In genomic region chr19:10602330-10603083, GRCh38 we compare ENCODE assay signal across 8 cellular contexts. TPM values are rescaled to one million over a fixed set of nuclear protein-coding genes. Genes with fewer than 3 reads are reported as not detected.
A peak's percentile ranks its signal among the peaks of the same experiment; 100 is the strongest.
DNase-seq lines count a peak whose midpoint lies in the region; ATAC-seq and TF ChIP-seq lines count a peak whose summit lies in the region.

No MANE protein-coding gene starts in this region.

- H3K27me3 ChIP-seq in BLaER1 = no peaks in the 10 kb centered on the region

- DNase-seq in GM19240 (ENCODE audit: insufficient read length, low spot score) (peak; percentile 80), HUDEP-2 (lab: John Stamatoyannopoulos, UW; ENCODE audit: unreplicated experiment in 76 of 76) (peak in 74 of 76 experiments; percentile 46 to 96 (median 85)), RPMI7951 (ENCODE audit: low read depth) (peak; percentile 70), fibroblast of pulmonary artery (ENCODE audit: low read depth) (peak; percentile 68)
- DNase-seq in activated T-helper 2 cell treated with anti-CD3 and anti-CD28 coated beads, Interferon-gamma antibody, Interleukin-2, Interleukin-4, amounts not matched to agents 10 μg/mL and 5 μg/mL and 100 μg/mL, durations not matched to agents 14 hours and 24 hours and 36 hours (ENCODE audit: low spot score) = peak; percentile 78
- peak; percentile 88 for DNase-seq in natural killer cell treated with Interleukin-12 subunit alpha and Interleukin-12 subunit beta and Interleukin-15 and Interleukin-18, amount 100 ng/mL, for 72 hours (ENCODE audit: low spot score)
- peak; percentile 82 for DNase-seq in stimulated activated naive CD4-positive, alpha-beta T cell treated with Interleukin-2 at 50 U/mL for 16 hours (lab: John Stamatoyannopoulos, UW)

- peak overlapping the region; percentile 99 for H3K27ac ChIP-seq in BLaER1

- peak overlapping the region; percentile 99 for H3K9ac ChIP-seq in BLaER1

- H3K4me3 Mint-ChIP-seq in activated T-helper 2 cell treated with anti-CD3 and anti-CD28 coated beads, Interferon-gamma antibody, Interleukin-2, Interleukin-4, amounts not matched to agents 10 μg/mL and 5 μg/mL and 100 μg/mL, durations not matched to agents 14 hours and 24 hours and 36 hours (ENCODE audit: low read depth) = peak overlapping the region; percentile 97
- H3K4me3 Mint-ChIP-seq in natural killer cell treated with Interleukin-12 subunit alpha and Interleukin-12 subunit beta and Interleukin-15 and Interleukin-18, amount 100 ng/mL, for 72 hours = peak overlapping the region; percentile 97

- peak overlapping the region; percentile 100 for H3K27ac Mint-ChIP-seq in activated T-helper 2 cell treated with anti-CD3 and anti-CD28 coated beads, Interferon-gamma antibody, Interleukin-2, Interleukin-4, amounts not matched to agents 10 μg/mL and 5 μg/mL and 100 μg/mL, durations not matched to agents 14 hours and 24 hours and 36 hours
- peak overlapping the region; percentile 96 for H3K27ac Mint-ChIP-seq in natural killer cell treated with Interleukin-12 subunit alpha and Interleukin-12 subunit beta and Interleukin-15 and Interleukin-18, amount 100 ng/mL, for 72 hours

- intact Hi-C loops in activated T-helper 2 cell treated with anti-CD3 and anti-CD28 coated beads, Interferon-gamma antibody, Interleukin-2, Interleukin-4, amounts not matched to agents 10 μg/mL and 5 μg/mL and 100 μg/mL, durations not matched to agents 14 hours and 24 hours and 36 hours (cut with micrococcal nuclease) = loop anchor here (2.0 to 5.0 kb wide), 3 partner anchors 22 to 50 kb away; partner anchors contain the start of genes CDKN2D and ILF3

- ATAC-seq in natural killer cell treated with Interleukin-12 subunit alpha and Interleukin-12 subunit beta and Interleukin-15 and Interleukin-18, amount 100 ng/mL, for 72 hours = peak; percentile 96 to 97

- H3K36me3 Mint-ChIP-seq in activated T-helper 2 cell treated with anti-CD3 and anti-CD28 coated beads, Interferon-gamma antibody, Interleukin-2, Interleukin-4, amounts not matched to agents 10 μg/mL and 5 μg/mL and 100 μg/mL, durations not matched to agents 14 hours and 24 hours and 36 hours (ENCODE audit: low read depth) = peaks cover 11% of the 10 kb centered on the region
- H3K36me3 Mint-ChIP-seq in natural killer cell treated with Interleukin-12 subunit alpha and Interleukin-12 subunit beta and Interleukin-15 and Interleukin-18, amount 100 ng/mL, for 72 hours = no peaks in the 10 kb centered on the region

- H3K9me3 ChIP-seq in BLaER1 = no peaks in the 10 kb centered on the region

- H3K4me3 ChIP-seq in BLaER1 (peak overlapping the region; percentile 97), fibroblast of pulmonary artery (replicated peaks; ENCODE audit: low read depth, low read length) (peak overlapping the region; percentile 96)

- H3K9me3 Mint-ChIP-seq in activated T-helper 2 cell treated with anti-CD3 and anti-CD28 coated beads, Interferon-gamma antibody, Interleukin-2, Interleukin-4, amounts not matched to agents 10 μg/mL and 5 μg/mL and 100 μg/mL, durations not matched to agents 14 hours and 24 hours and 36 hours = no peaks in the 10 kb centered on the region
- H3K9me3 Mint-ChIP-seq in natural killer cell treated with Interleukin-12 subunit alpha and Interleukin-12 subunit beta and Interleukin-15 and Interleukin-18, amount 100 ng/mL, for 72 hours = no peaks in the 10 kb centered on the region

- H3K4me1 ChIP-seq in BLaER1 = peaks cover 64% of the 10 kb centered on the region

- H3K4me2 ChIP-seq in BLaER1 = peak overlapping the region; percentile 96

- no peak for TF ChIP-seq CTCF in fibroblast of pulmonary artery (IDR thresholded peaks at IDR 0.05; ENCODE audit: low read length, missing control alignments)

- H3K4me1 Mint-ChIP-seq in activated T-helper 2 cell treated with anti-CD3 and anti-CD28 coated beads, Interferon-gamma antibody, Interleukin-2, Interleukin-4, amounts not matched to agents 10 μg/mL and 5 μg/mL and 100 μg/mL, durations not matched to agents 14 hours and 24 hours and 36 hours (ENCODE audit: low read depth) = peaks cover 16% of the 10 kb centered on the region
- H3K4me1 Mint-ChIP-seq in natural killer cell treated with Interleukin-12 subunit alpha and Interleukin-12 subunit beta and Interleukin-15 and Interleukin-18, amount 100 ng/mL, for 72 hours (ENCODE audit: low read depth in 2 of 2) = peaks cover 18 to 26% of the 10 kb centered on the region in 2 donors

- H3K27me3 Mint-ChIP-seq in activated T-helper 2 cell treated with anti-CD3 and anti-CD28 coated beads, Interferon-gamma antibody, Interleukin-2, Interleukin-4, amounts not matched to agents 10 μg/mL and 5 μg/mL and 100 μg/mL, durations not matched to agents 14 hours and 24 hours and 36 hours (ENCODE audit: low read depth) = peaks cover 1% of the 10 kb centered on the region
- H3K27me3 Mint-ChIP-seq in natural killer cell treated with Interleukin-12 subunit alpha and Interleukin-12 subunit beta and Interleukin-15 and Interleukin-18, amount 100 ng/mL, for 72 hours = no peaks in the 10 kb centered on the region

- peaks cover 17% of the 10 kb centered on the region for H3K36me3 ChIP-seq in BLaER1

- H4K20me1 ChIP-seq in BLaER1 = peaks cover 42% of the 10 kb centered on the region

RNA-seq across cellular contexts. Expression of gene AP1M2, which starts 15.4 kb away (rescaled TPM):
- total RNA-seq in RPMI7951 (2014; rRNA removed; shearing (Covaris generic)) = 0.49 and 2.5 TPM in 2 replicates
- not detected in 2 replicates for total RNA-seq in activated T-helper 2 cell treated with anti-CD3 and anti-CD28 coated beads, Interferon-gamma antibody, Interleukin-2, Interleukin-4, amounts not matched to agents 10 μg/mL and 5 μg/mL and 100 μg/mL, durations not matched to agents 14 hours and 24 hours and 36 hours
- not detected for total RNA-seq in natural killer cell treated with Interleukin-12 subunit alpha and Interleukin-12 subunit beta and Interleukin-15 and Interleukin-18, amount 100 ng/mL, for 72 hours

RNA-seq across cellular contexts. Expression of gene SLC44A2, which starts 22.8 kb away (rescaled TPM):
- 16.5 and 21.1 TPM in 2 replicates for total RNA-seq in RPMI7951 (2014; rRNA removed; shearing (Covaris generic))
- 83.0 and 87.4 TPM in 2 replicates for total RNA-seq in activated T-helper 2 cell treated with anti-CD3 and anti-CD28 coated beads, Interferon-gamma antibody, Interleukin-2, Interleukin-4, amounts not matched to agents 10 μg/mL and 5 μg/mL and 100 μg/mL, durations not matched to agents 14 hours and 24 hours and 36 hours
- total RNA-seq in natural killer cell treated with Interleukin-12 subunit alpha and Interleukin-12 subunit beta and Interleukin-15 and Interleukin-18, amount 100 ng/mL, for 72 hours = 10 to 100 TPM; 63.9 to 67.9 TPM

RNA-seq across cellular contexts. Expression of gene CDKN2D, which starts 33.7 kb away (rescaled TPM):
- total RNA-seq in RPMI7951 (2014; rRNA removed; shearing (Covaris generic)) = 32.9 and 58.4 TPM in 2 replicates
- 45.9 and 46.9 TPM in 2 replicates for total RNA-seq in activated T-helper 2 cell treated with anti-CD3 and anti-CD28 coated beads, Interferon-gamma antibody, Interleukin-2, Interleukin-4, amounts not matched to agents 10 μg/mL and 5 μg/mL and 100 μg/mL, durations not matched to agents 14 hours and 24 hours and 36 hours
- total RNA-seq in natural killer cell treated with Interleukin-12 subunit alpha and Interleukin-12 subunit beta and Interleukin-15 and Interleukin-18, amount 100 ng/mL, for 72 hours = 10 to 100 TPM; 28.0 to 33.9 TPM

RNA-seq across cellular contexts. Expression of gene KRI1, which starts 36.7 kb away (rescaled TPM):
- 10.1 and 12.1 TPM in 2 replicates for total RNA-seq in RPMI7951 (2014; rRNA removed; shearing (Covaris generic))
- 66.7 and 69.5 TPM in 2 replicates for total RNA-seq in activated T-helper 2 cell treated with anti-CD3 and anti-CD28 coated beads, Interferon-gamma antibody, Interleukin-2, Interleukin-4, amounts not matched to agents 10 μg/mL and 5 μg/mL and 100 μg/mL, durations not matched to agents 14 hours and 24 hours and 36 hours
- 10 to 100 TPM; 50.9 to 89.6 TPM for total RNA-seq in natural killer cell treated with Interleukin-12 subunit alpha and Interleukin-12 subunit beta and Interleukin-15 and Interleukin-18, amount 100 ng/mL, for 72 hours

RNA-seq across cellular contexts. Expression of gene ILF3, which starts 51.6 kb away (rescaled TPM):
- 102 and 107 TPM in 2 replicates for total RNA-seq in RPMI7951 (2014; rRNA removed; shearing (Covaris generic))
- 509 and 523 TPM in 2 replicates for total RNA-seq in activated T-helper 2 cell treated with anti-CD3 and anti-CD28 coated beads, Interferon-gamma antibody, Interleukin-2, Interleukin-4, amounts not matched to agents 10 μg/mL and 5 μg/mL and 100 μg/mL, durations not matched to agents 14 hours and 24 hours and 36 hours
- 100 to 1,000 TPM; 298 to 579 TPM for total RNA-seq in natural killer cell treated with Interleukin-12 subunit alpha and Interleukin-12 subunit beta and Interleukin-15 and Interleukin-18, amount 100 ng/mL, for 72 hours

Comparison
In these comparisons a context has a peak if more than half of its experiments do, and no peak if none do; other contexts are left out.
1. Peak in every context shown above with its lines: DNase-seq, ATAC-seq, H3K4me3 ChIP-seq and H3K27ac ChIP-seq.